In the genomic region with DNA sequence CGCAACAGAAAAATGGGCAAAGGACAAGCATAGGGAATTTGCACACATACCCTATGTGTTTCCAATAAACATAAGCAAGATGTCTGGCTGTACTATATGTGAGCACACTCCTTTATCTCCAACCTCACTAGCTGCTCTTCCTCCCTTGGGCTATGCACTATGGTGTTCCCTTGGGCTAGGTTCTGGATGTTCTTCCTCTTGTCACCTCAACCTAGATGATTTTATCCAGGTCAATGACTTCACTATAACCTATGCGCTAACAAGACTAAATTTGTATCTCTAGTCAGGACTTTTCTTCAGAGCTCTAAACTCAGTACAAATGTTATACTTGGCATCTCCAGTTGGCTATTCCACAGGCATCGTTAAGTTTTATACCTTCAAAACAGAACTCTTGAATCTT, we compare ENCODE assay signal across 3 cellular contexts.
A peak's percentile ranks its signal among the peaks of the same experiment; 100 is the strongest.
DNase-seq lines count a peak whose midpoint lies in the region; ATAC-seq, FAIRE-seq and TF ChIP-seq lines count a peak whose summit lies in the region.
"Not testable (repeated sequence)": the region's sequence is repeated elsewhere in the genome, so short reads cannot be mapped to it uniquely, and the experiment has no call there.

No MANE protein-coding gene starts in this region.

- H2AFZ ChIP-seq in keratinocyte (ENCODE audit: control insufficient read depth, low read length) = not testable (repeated sequence)

- peak; percentile 56 for FAIRE-seq in keratinocyte (lab: Jason Lieb, UNC)

- in situ Hi-C loops in gastrocnemius medialis (cut with MboI; ENCODE audit: low sequenced_read_pairs in 4 of 4) = not testable (repeated sequence)

- not testable (repeated sequence) for H3K4me2 ChIP-seq in keratinocyte (ENCODE audit: control insufficient read depth, extremely low read depth, insufficient read depth, low read depth, low read length)

- not testable (repeated sequence) for TF ChIP-seq POLR2A in gastrocnemius medialis (IDR thresholded peaks at IDR 0.05)

- TF ChIP-seq CTCF in keratinocyte (optimal IDR thresholded peaks at IDR 0.05 in 1 of 3, IDR thresholded peaks at IDR 0.05 in 1 of 3, conservative IDR thresholded peaks at IDR 0.05 in 1 of 3; ENCODE audit: extremely low read depth in 1 of 3, insufficient read depth in 2 of 3, low read length in 3 of 3); psoas muscle (IDR thresholded peaks at IDR 0.05); gastrocnemius medialis (IDR thresholded peaks at IDR 0.05 in 4 of 5, conservative IDR thresholded peaks at IDR 0.05 in 1 of 5): not testable (repeated sequence)

- not testable (repeated sequence) for H3K9me1 ChIP-seq in keratinocyte (ENCODE audit: control insufficient read depth, extremely low read depth, insufficient read depth, low read length)

- H3K27ac ChIP-seq in keratinocyte (ENCODE audit: control insufficient read depth, insufficient read depth, low read length) = not testable (repeated sequence)
- H3K27ac ChIP-seq in psoas muscle (peak overlapping the region; percentile 49), gastrocnemius medialis (peak overlapping the region in 2 of 4 donors; percentile 47 to 62)

- not testable (repeated sequence) for H3K79me2 ChIP-seq in keratinocyte (ENCODE audit: control insufficient read depth, insufficient read depth, low read length)

- ATAC-seq in psoas muscle (peak in 2 of 4 donors; percentile 68 to 77), gastrocnemius medialis (peak; percentile 40 to 74)

- DNase-seq in keratinocyte (ENCODE audit: low read depth, low spot score); psoas muscle; gastrocnemius medialis: not testable (repeated sequence)

- H3K9me3 ChIP-seq in keratinocyte (ENCODE audit: control insufficient read depth, low read depth, low read length); psoas muscle; gastrocnemius medialis: not testable (repeated sequence)

- H3K36me3 ChIP-seq in keratinocyte (ENCODE audit: control insufficient read depth in 2 of 2, extremely low read depth in 1 of 2, insufficient read depth in 2 of 2, low read length in 2 of 2); psoas muscle (ENCODE audit: insufficient read depth in 1 of 2, low read depth in 1 of 2); gastrocnemius medialis: not testable (repeated sequence)

- H3K9ac ChIP-seq in keratinocyte (ENCODE audit: control insufficient read depth, extremely low read depth, insufficient read depth, low read length) = not testable (repeated sequence)

- H3K27me3 ChIP-seq in keratinocyte (ENCODE audit: control insufficient read depth, extremely low read depth, insufficient read depth, low read length); psoas muscle (ENCODE audit: insufficient read depth in 3 of 3, low read length in 2 of 3); gastrocnemius medialis: not testable (repeated sequence)

- H3K4me1 ChIP-seq in keratinocyte (ENCODE audit: control insufficient read depth, extremely low read depth, insufficient read depth, low read length); psoas muscle; gastrocnemius medialis: not testable (repeated sequence)

- H3K4me3 ChIP-seq in keratinocyte (ENCODE audit: control insufficient read depth in 2 of 3, extremely low read depth in 1 of 3, insufficient read depth in 2 of 3, low read depth in 1 of 3, low read length in 3 of 3); psoas muscle; gastrocnemius medialis: not testable (repeated sequence)

- not testable (repeated sequence) for H4K20me1 ChIP-seq in keratinocyte (ENCODE audit: control insufficient read depth, extremely low read depth, insufficient read depth, low read length)

- 86 to 100% methylated on average over 1 of the region's 3 CpGs; no CpG with 5 or more reads in 1 of the 3 donors for WGBS in psoas muscle, 3 donors

- intact Hi-C loops in psoas muscle (cut with DNase I); gastrocnemius medialis (cut with DNase I; ENCODE audit: low total_unique reads): not testable (repeated sequence)

- dilution Hi-C loops in keratinocyte (cut with MboI; ENCODE audit: extremely low pct_ligation_motif_present, low sequenced_read_pairs) = not testable (repeated sequence)
